10 cellular contexts compared by ENCODE assay signal in the genomic region with DNA sequence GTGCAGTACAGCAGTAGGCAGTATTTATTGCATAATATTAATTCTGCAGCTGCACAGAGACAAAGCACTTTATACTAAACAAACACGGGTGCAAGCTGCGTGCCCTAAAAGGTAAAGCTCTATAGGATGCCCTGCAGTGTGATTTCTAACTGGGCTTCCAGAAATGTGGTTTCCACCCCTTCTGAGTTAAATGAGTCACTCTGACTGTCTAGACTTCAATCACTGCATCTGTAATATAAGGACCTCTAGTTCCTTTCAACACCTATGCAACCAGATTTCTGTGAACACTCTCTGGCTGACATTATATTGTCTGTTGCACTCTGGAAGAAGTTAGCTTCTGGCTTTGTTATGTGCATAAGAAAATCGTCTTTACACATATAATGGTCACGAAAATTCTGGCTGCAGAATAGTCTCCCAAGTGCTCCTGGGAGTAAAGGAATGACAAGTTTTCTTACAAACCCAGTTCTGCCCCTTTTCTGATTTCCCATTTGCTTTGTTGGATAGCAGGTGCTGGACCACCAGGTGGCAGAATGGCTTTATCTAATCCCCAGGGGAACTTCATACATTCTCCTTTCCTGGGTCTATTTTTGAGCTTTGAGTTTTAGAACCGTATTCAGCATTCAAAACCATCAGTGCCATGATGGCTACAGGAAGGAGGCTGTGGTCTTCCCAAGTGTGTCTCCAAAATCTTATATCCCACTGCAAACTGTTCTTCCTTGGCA.
A peak's percentile ranks its signal among the peaks of the same experiment; 100 is the strongest.
DNase-seq lines count a peak whose midpoint lies in the region; ATAC-seq and TF ChIP-seq lines count a peak whose summit lies in the region.
"Had no signal": no experiment of that assay in that cellular context is flagged by ENCODE, and none has a peak within 500 bp of the region (broad histone marks: within the 10 kb centered on the region; RNA-seq: fewer than 3 reads in every experiment).

No MANE protein-coding gene starts in this region.

- H4K20me1 ChIP-seq in OCI-LY7 (ENCODE audit: insufficient read depth, low read length), result no peaks in the 10 kb centered on the region

- H3K4me3 ChIP-seq in AG09309 (ENCODE audit: control insufficient read depth, low read depth, low read length), result no peak overlapping the region
- no peak overlapping the region for H3K4me3 ChIP-seq in HFF-Myc (replicated peaks; ENCODE audit: low read depth, low read length)
- no peak overlapping the region for H3K4me3 ChIP-seq in OCI-LY7 (ENCODE audit: low read depth, low read length, poor library complexity, severe bottlenecking)
- H3K4me3 ChIP-seq: heart right ventricle had no signal

- no peaks in the 10 kb centered on the region for H3K27me3 Mint-ChIP-seq in activated naive CD8-positive, alpha-beta T cell treated with anti-CD3 and anti-CD28 coated beads, Interleukin-2, amount 50 U/mL, for 24 hours

- H3K36me3 Mint-ChIP-seq in activated naive CD8-positive, alpha-beta T cell treated with anti-CD3 and anti-CD28 coated beads, Interleukin-2, amount 50 U/mL, for 24 hours (ENCODE audit: low read depth), result no peaks in the 10 kb centered on the region

- ATAC-seq in HG03039 (IDR thresholded peaks at IDR 0.05; ENCODE audit: unreplicated experiment), result no peak
- no peak for ATAC-seq in HG02610 (IDR thresholded peaks at IDR 0.05; ENCODE audit: unreplicated experiment)
- no peak for ATAC-seq in activated naive CD8-positive, alpha-beta T cell treated with anti-CD3 and anti-CD28 coated beads, Interleukin-2, amount 50 U/mL, for 24 hours
- ATAC-seq: heart right ventricle had no signal

- H3K79me2 ChIP-seq in OCI-LY7 (ENCODE audit: insufficient read depth, low read depth, low read length), result no peaks in the 10 kb centered on the region

- H3K27ac ChIP-seq in OCI-LY7 (ENCODE audit: low read depth, low read length, poor library complexity, severe bottlenecking), result no peak overlapping the region
- H3K27ac ChIP-seq: heart right ventricle had no signal

- POLR2A ChIA-PET in OCI-LY7 (lab: Charles Lee), result no interaction called here

- H3K27ac Mint-ChIP-seq in activated naive CD8-positive, alpha-beta T cell treated with anti-CD3 and anti-CD28 coated beads, Interleukin-2, amount 50 U/mL, for 24 hours, result no peak overlapping the region

- H3K4me3 Mint-ChIP-seq in activated naive CD8-positive, alpha-beta T cell treated with anti-CD3 and anti-CD28 coated beads, Interleukin-2, amount 50 U/mL, for 24 hours, result no peak overlapping the region

- no peak overlapping the region for H2AFZ ChIP-seq in OCI-LY7 (ENCODE audit: low read length)

- CTCF ChIA-PET in OCI-LY7 (lab: Charles Lee; ENCODE audit: unreplicated experiment), result no interaction called here

- DNase-seq in AG09309 (ENCODE audit: low read depth) (no peak), HFF-Myc (ENCODE audit: extremely low read depth, low read depth) (no peak), OCI-LY7 (ENCODE audit: low spot score) (peak; percentile 9), head of caudate nucleus (peak in 38 of 42 donors; percentile 6 to 69 (median 44)), NCI-H2196 treated with DMSO at 0.1 percent for 48 hours (lab: John Stamatoyannopoulos, UW; ENCODE audit: unreplicated experiment) (no peak)
- DNase-seq in activated naive CD8-positive, alpha-beta T cell treated with anti-CD3 and anti-CD28 coated beads, Interleukin-2, amount 50 U/mL, for 24 hours, result no peak
- DNase-seq: aorta, heart right ventricle had no signal

- no peaks in the 10 kb centered on the region for H3K9me2 ChIP-seq in OCI-LY7 (ENCODE audit: insufficient read depth, low read length)

- H3K4me2 ChIP-seq in OCI-LY7 (ENCODE audit: low read length), result no peak overlapping the region

- H3K9me3 ChIP-seq in OCI-LY7 (ENCODE audit: low read length), result no peaks in the 10 kb centered on the region
- H3K9me3 ChIP-seq: heart right ventricle had no signal

- H3K36me3 ChIP-seq in OCI-LY7 (ENCODE audit: insufficient read depth, low read length), result no peaks in the 10 kb centered on the region
- H3K36me3 ChIP-seq: heart right ventricle had no signal

- H3K4me1 ChIP-seq in OCI-LY7 (ENCODE audit: insufficient read depth, low read length, poor library complexity, severe bottlenecking), result no peaks in the 10 kb centered on the region
- H3K4me1 ChIP-seq: heart right ventricle had no signal

- H3K9me3 Mint-ChIP-seq in activated naive CD8-positive, alpha-beta T cell treated with anti-CD3 and anti-CD28 coated beads, Interleukin-2, amount 50 U/mL, for 24 hours, result no peaks in the 10 kb centered on the region

- H3K4me1 Mint-ChIP-seq in activated naive CD8-positive, alpha-beta T cell treated with anti-CD3 and anti-CD28 coated beads, Interleukin-2, amount 50 U/mL, for 24 hours, result no peaks in the 10 kb centered on the region

- TF ChIP-seq CTCF in AG09309 (IDR thresholded peaks at IDR 0.05; ENCODE audit: control insufficient read depth, insufficient read depth, low read depth, low read length, missing control alignments) (peak; percentile 36), HFF-Myc (IDR thresholded peaks at IDR 0.05; ENCODE audit: low read depth, low read length, missing control alignments) (peak; percentile 34), OCI-LY7 (conservative IDR thresholded peaks at IDR 0.05; ENCODE audit: low read length) (peak; percentile 67)

- no TSS peak for BruUV-seq in OCI-LY7 (replicated peaks; lab: Mats Ljungman, UMichigan)

- intact Hi-C loops in OCI-LY7 (cut with micrococcal nuclease; ENCODE audit: unreplicated experiment) (no loop called here), head of caudate nucleus (cut with DNase I) (no loop called here)

Comparison
In these comparisons a context has a peak if more than half of its experiments do, and no peak if none do; other contexts are left out.
1. DNase-seq: peak in OCI-LY7 (single experiment) and head of caudate nucleus (38 of 42); none in AG09309 (single experiment), HFF-Myc (single experiment), NCI-H2196 treated with DMSO at 0.1 percent for 48 hours (single experiment) and activated naive CD8-positive, alpha-beta T cell treated with anti-CD3 and anti-CD28 coated beads, Interleukin-2, amount 50 U/mL, for 24 hours (single experiment).
2. Peak in every context shown above with its lines, with median percentiles within 50 percentile points of each other: CTCF ChIP-seq.